Comparison of ENCODE assay signal across 8 cellular contexts in genomic region chr1:111139234-111139955, GRCh38. TPM values are rescaled to one million over a fixed set of nuclear protein-coding genes. Genes with fewer than 3 reads are reported as not detected.
DNase-seq lines count a peak whose midpoint lies in the region; FAIRE-seq and TF ChIP-seq lines count a peak whose summit lies in the region.

No MANE protein-coding gene starts in this region.

- intact Hi-C loops in MCF 10A (cut with micrococcal nuclease): no loop called here

- no peak for TF ChIP-seq CTCF in MCF 10A (IDR thresholded peaks at IDR 0.05; ENCODE audit: unreplicated experiment)

- peaks cover 35% of the 10 kb centered on the region for H3K36me3 Mint-ChIP-seq in MCF 10A (ENCODE audit: insufficient read depth, unreplicated experiment)

- no TSS peak for BruUV-seq in MCF 10A (replicated peaks; lab: Mats Ljungman, UMichigan)

- no peaks in the 10 kb centered on the region for H3K9me3 ChIP-seq in small intestine (ENCODE audit: control insufficient read depth, low read depth)

- H3K27me3 ChIP-seq in small intestine (ENCODE audit: control insufficient read depth in 2 of 2, insufficient read depth in 2 of 2, low read length in 2 of 2): no peaks in the 10 kb centered on the region

- DNase-seq in GDM1 (lab: John Stamatoyannopoulos, UW) (peak; percentile 30), H4 (ENCODE audit: low spot score) (peak; percentile 51), M059J (ENCODE audit: low read depth) (peak; percentile 80), SK-N-DZ (ENCODE audit: low spot score) (peak; percentile 79), MCF 10A (ENCODE audit: unreplicated experiment) (peak; percentile 65), iPS-NIHi11 (ENCODE audit: low spot score) (peak; percentile 72), small intestine (peak; percentile 54), OCI-M2 (lab: John Stamatoyannopoulos, UW; ENCODE audit: unreplicated experiment) (no peak)

- CTCF ChIA-PET in MCF 10A (lab: Yijun Ruan, JAX): interaction anchor here (0.5 to 2.4 kb wide), 4 partner anchors 15 to 345 kb away, joined by 3 to 7 read pairs (median 5); no protein-coding TSS in a partner anchor

- peak overlapping the region; percentile 87 to 94 for H3K4me3 ChIP-seq in small intestine (ENCODE audit: low read depth in 1 of 2, low read length in 2 of 2)

- no peak for FAIRE-seq in small intestine (lab: Jason Lieb, UNC)

- peaks cover 0 to 2% of the 10 kb centered on the region in 2 donors for H3K36me3 ChIP-seq in small intestine (ENCODE audit: control insufficient read depth in 2 of 2, insufficient read depth in 2 of 2, low read length in 2 of 2)

- H3K4me1 ChIP-seq in small intestine (ENCODE audit: control insufficient read depth in 2 of 2, insufficient read depth in 1 of 2, low read depth in 1 of 2, low read length in 1 of 2): peaks cover 3 to 4% of the 10 kb centered on the region in 2 donors

- H3K4me1 Mint-ChIP-seq in MCF 10A (ENCODE audit: insufficient read depth, unreplicated experiment): peaks cover 27% of the 10 kb centered on the region

- POLR2A ChIA-PET in MCF 10A (lab: Yijun Ruan, JAX): interaction anchor here (0.6 to 2.3 kb wide), 28 partner anchors 9 to 616 kb away, joined by 3 to 20 read pairs (median 3); partner anchors contain the start of genes ATP5PB, CHI3L2, INKA2 and WDR77

- H3K9me3 Mint-ChIP-seq in MCF 10A (ENCODE audit: unreplicated experiment): no peaks in the 10 kb centered on the region

- peak overlapping the region; percentile 92 to 99 for H3K27ac ChIP-seq in small intestine (ENCODE audit: low read depth in 1 of 2, low read length in 1 of 2)

- WGBS in small intestine, 3 donors: 0% methylated on average over 29 to 34 of the region's 34 CpGs

- peak overlapping the region; percentile 97 for H3K27ac Mint-ChIP-seq in MCF 10A (ENCODE audit: low read depth, unreplicated experiment)

- H3K27me3 Mint-ChIP-seq in MCF 10A (ENCODE audit: insufficient read depth, unreplicated experiment): no peaks in the 10 kb centered on the region

- H3K4me3 Mint-ChIP-seq in MCF 10A (ENCODE audit: unreplicated experiment): peak overlapping the region; percentile 94

RNA-seq across cellular contexts. Expression of gene DRAM2, which starts 0.5 kb away (rescaled TPM):
- total RNA-seq in H4 (2014; rRNA removed; shearing (Covaris generic)): 34.0 and 36.1 TPM in 2 replicates
- 39.2 and 53.8 TPM in 2 replicates for total RNA-seq in M059J (2014; rRNA removed; shearing (Covaris generic))
- polyA plus RNA-seq in SK-N-DZ (2014; cell fraction: cytosol; rRNA removed): 52.2 and 55.0 TPM in 2 replicates
- 45.8 and 50.4 TPM in 2 replicates for polyA plus RNA-seq in SK-N-DZ (2014; cell fraction: nucleus; rRNA removed)
- total RNA-seq in MCF 10A (2022): 30.5 and 32.1 TPM in 2 replicates
- polyA plus RNA-seq in small intestine: 10 to 100 TPM; 37.0 to 41.2 (median 39.3) TPM

RNA-seq across cellular contexts. Expression of gene CEPT1, which starts 0.6 kb away (rescaled TPM):
- total RNA-seq in H4 (2014; rRNA removed; shearing (Covaris generic)): 43.6 and 47.4 TPM in 2 replicates
- 37.7 and 49.1 TPM in 2 replicates for total RNA-seq in M059J (2014; rRNA removed; shearing (Covaris generic))
- polyA plus RNA-seq in SK-N-DZ (2014; cell fraction: cytosol; rRNA removed): 19.6 and 26.2 TPM in 2 replicates
- polyA plus RNA-seq in SK-N-DZ (2014; cell fraction: nucleus; rRNA removed): 32.7 and 40.8 TPM in 2 replicates
- 43.1 and 45.0 TPM in 2 replicates for total RNA-seq in MCF 10A (2022)
- polyA plus RNA-seq in small intestine: 10 to 100 TPM in 2 of 3 donors, 1 to 10 TPM in 1; 10.0 to 23.2 (median 13.2) TPM
